Comparison of ENCODE assay signal across 25 cellular contexts in the genomic region with DNA sequence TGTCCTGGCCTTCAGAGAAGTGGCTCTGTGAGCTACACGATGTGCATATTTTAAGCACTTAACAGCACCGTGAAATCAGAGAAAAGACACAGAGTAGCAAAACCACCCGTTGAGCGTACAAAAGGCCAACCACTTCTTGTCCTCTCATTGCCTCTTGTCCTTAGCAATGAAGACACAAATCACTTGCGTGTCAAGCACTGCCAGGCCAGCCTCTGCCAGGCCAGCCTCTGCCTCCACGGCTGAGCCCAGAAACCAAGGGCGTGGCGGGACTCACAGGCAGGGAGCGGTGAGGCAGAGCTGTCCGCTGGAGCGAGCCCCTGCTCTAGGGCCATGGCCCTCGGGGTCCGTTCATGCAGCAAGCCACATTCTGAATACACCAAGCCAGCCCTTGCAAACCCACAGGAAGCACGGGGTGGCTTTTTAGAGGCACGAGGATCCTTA. TPM values are rescaled to one million over a fixed set of nuclear protein-coding genes. Genes with fewer than 3 reads are reported as not detected.
DNase-seq lines count a peak whose midpoint lies in the region; TF ChIP-seq lines count a peak whose summit lies in the region.
"Had no signal": no experiment of that assay in that cellular context is flagged by ENCODE, and none has a peak within 500 bp of the region (broad histone marks: within the 10 kb centered on the region; RNA-seq: fewer than 3 reads in every experiment).

No MANE protein-coding gene starts in this region.

- POLR2A ChIA-PET in activated CD4-positive, alpha-beta T cell treated with anti-CD3 and anti-CD28 coated beads, Interleukin-2, amount 10 ng/mL, durations not matched to agents 7 days and 5 days (lab: Charles Lee) = interaction anchor here (0.7 kb wide), 1 partner anchor 39 kb away, joined by 4 read pairs; no protein-coding TSS in a partner anchor

- intact Hi-C loops in sigmoid colon (cut with DNase I) (no loop called here), posterior vena cava (cut with DNase I) (no loop called here), esophagus squamous epithelium (cut with DNase I) (no loop called here)

- H3K4me1 ChIP-seq in sigmoid colon (peaks cover 0 to 5% (median under 1%) of the 10 kb centered on the region in 4 donors), esophagus squamous epithelium (peaks cover 1 to 53% (median 16%) of the 10 kb centered on the region in 3 donors)
- H3K4me1 ChIP-seq: prostate gland had no signal

- TF ChIP-seq CTCF in sigmoid colon (IDR thresholded peaks at IDR 0.05) = no peak
- TF ChIP-seq CTCF in esophagus squamous epithelium (IDR thresholded peaks at IDR 0.05) = no peak

- peaks cover 24% of the 10 kb centered on the region for H3K36me3 Mint-ChIP-seq in activated CD4-positive, alpha-beta T cell treated with anti-CD3 and anti-CD28 coated beads, Interleukin-2, amount 10 ng/mL, durations not matched to agents 7 days and 5 days (ENCODE audit: low read depth)

- peak; percentile 67 for DNase-seq in ELF-1 (ENCODE audit: low read depth, low spot score)
- peak; percentile 81 to 83 for DNase-seq in NCI-H187 (lab: John Stamatoyannopoulos, UW)
- peak; percentile 35 for DNase-seq in glomerular visceral epithelial cell (ENCODE audit: extremely low spot score)
- DNase-seq in sigmoid colon = peak; percentile 32
- no peak for DNase-seq in activated CD4-positive, alpha-beta T cell treated with anti-CD3 and anti-CD28 coated beads, Interleukin-2, amount 10 ng/mL, durations not matched to agents 7 days and 5 days
- DNase-seq in posterior vena cava (ENCODE audit: low spot score) = no peak
- no peak for DNase-seq in esophagus squamous epithelium (lab: John Stamatoyannopoulos, UW)
- DNase-seq: activated naive CD4-positive, alpha-beta T cell treated with anti-CD3 and anti-CD28 coated beads, Interleukin-2, amount 10 ng/mL, durations not matched to agents 7 days and 5 days; activated T-cell treated with anti-CD3 and anti-CD28 coated beads, Interleukin-2, amount 50 U/mL, for 24 hours; caudate nucleus; foreskin fibroblast; hippocampal formation; MG63; NCI-H446; SK-N-SH; stimulated activated naive CD8-positive, alpha-beta T cell treated with anti-CD3 and anti-CD28 coated beads, Interleukin-15, Interleukin-2, amounts not matched to agents 100 U/mL and 50 U/mL, for 24 hours; T-helper 9 cell had no signal

- H3K27me3 ChIP-seq in sigmoid colon = peaks cover 2 to 14% (median 5%) of the 10 kb centered on the region in 3 donors
- H3K27me3 ChIP-seq in esophagus squamous epithelium = peaks cover 0 to 38% (median 0%) of the 10 kb centered on the region in 4 donors
- H3K27me3 ChIP-seq: MG63 had no signal

- no peak for TF ChIP-seq EP300 in sigmoid colon (IDR thresholded peaks at IDR 0.05)

- CTCF ChIA-PET in activated CD4-positive, alpha-beta T cell treated with anti-CD3 and anti-CD28 coated beads, Interleukin-2, amount 10 ng/mL, durations not matched to agents 7 days and 5 days (lab: Charles Lee) = no interaction called here

- peaks cover 10% of the 10 kb centered on the region for H3K9me3 Mint-ChIP-seq in activated CD4-positive, alpha-beta T cell treated with anti-CD3 and anti-CD28 coated beads, Interleukin-2, amount 10 ng/mL, durations not matched to agents 7 days and 5 days
- H3K9me3 Mint-ChIP-seq: activated T-cell treated with anti-CD3 and anti-CD28 coated beads, Interleukin-2, amount 50 U/mL, for 24 hours; nephron had no signal

- H3K4me3 ChIP-seq in sigmoid colon (no peak overlapping the region), esophagus squamous epithelium (no peak overlapping the region)
- H3K4me3 ChIP-seq: dorsolateral prefrontal cortex, MG63, prostate gland, skin epidermis, tibial nerve had no signal

- WGBS in sigmoid colon, 2 donors = 75% methylated on average over 15 of the region's 15 CpGs
- WGBS in esophagus squamous epithelium, 2 donors = 88 to 89% methylated on average over 9 to 11 of the region's 15 CpGs

- H3K4me3 Mint-ChIP-seq in activated CD4-positive, alpha-beta T cell treated with anti-CD3 and anti-CD28 coated beads, Interleukin-2, amount 10 ng/mL, durations not matched to agents 7 days and 5 days = no peak overlapping the region
- H3K4me3 Mint-ChIP-seq: activated naive CD4-positive, alpha-beta T cell treated with anti-CD3 and anti-CD28 coated beads, Interleukin-2, amount 10 ng/mL, durations not matched to agents 7 days and 5 days; activated T-cell treated with anti-CD3 and anti-CD28 coated beads, Interleukin-2, amount 50 U/mL, for 24 hours; nephron had no signal

- H3K27ac Mint-ChIP-seq in activated CD4-positive, alpha-beta T cell treated with anti-CD3 and anti-CD28 coated beads, Interleukin-2, amount 10 ng/mL, durations not matched to agents 7 days and 5 days = no peak overlapping the region
- H3K27ac Mint-ChIP-seq: activated naive CD4-positive, alpha-beta T cell treated with anti-CD3 and anti-CD28 coated beads, Interleukin-2, amount 10 ng/mL, durations not matched to agents 7 days and 5 days; activated T-cell treated with anti-CD3 and anti-CD28 coated beads, Interleukin-2, amount 50 U/mL, for 24 hours; nephron had no signal

- H3K9me3 ChIP-seq in sigmoid colon (no peaks in the 10 kb centered on the region), esophagus squamous epithelium (no peaks in the 10 kb centered on the region)
- H3K9me3 ChIP-seq: MG63, prostate gland, SK-N-SH, tibial nerve had no signal

- TF ChIP-seq POLR2A in sigmoid colon (IDR thresholded peaks at IDR 0.05) (no peak), esophagus squamous epithelium (IDR thresholded peaks at IDR 0.05) (no peak)

- no peaks in the 10 kb centered on the region for H3K36me3 ChIP-seq in sigmoid colon
- no peaks in the 10 kb centered on the region for H3K36me3 ChIP-seq in esophagus squamous epithelium
- H3K36me3 ChIP-seq: MG63, prostate gland, tibial nerve had no signal

- H3K27ac ChIP-seq in sigmoid colon (no peak overlapping the region), esophagus squamous epithelium (no peak overlapping the region)
- H3K27ac ChIP-seq: prostate gland, RWPE1, skin epidermis, tibial nerve had no signal

- H3K27me3 Mint-ChIP-seq in activated CD4-positive, alpha-beta T cell treated with anti-CD3 and anti-CD28 coated beads, Interleukin-2, amount 10 ng/mL, durations not matched to agents 7 days and 5 days = peaks cover 4% of the 10 kb centered on the region

- peaks cover 52% of the 10 kb centered on the region for H3K4me1 Mint-ChIP-seq in activated CD4-positive, alpha-beta T cell treated with anti-CD3 and anti-CD28 coated beads, Interleukin-2, amount 10 ng/mL, durations not matched to agents 7 days and 5 days

RNA-seq across cellular contexts. Expression of gene MUC4, which starts 4.0 kb away (rescaled TPM):
- 1 to 10 TPM in 1 of 4 donors, under 1 TPM in 2, not detected in 1; under 0.01 to 6.4 (median 0.36) TPM for total RNA-seq in sigmoid colon
- 100 to 1,000 TPM in 1 of 3 donors, 1 to 10 TPM in 2; 8.4 to 195 (median 8.8) TPM for polyA plus RNA-seq in sigmoid colon
- total RNA-seq in activated CD4-positive, alpha-beta T cell treated with anti-CD3 and anti-CD28 coated beads, Interleukin-2, amount 10 ng/mL, durations not matched to agents 7 days and 5 days = under 1 TPM; under 0.01 to 0.15 TPM
- not detected for total RNA-seq in posterior vena cava
- total RNA-seq in esophagus squamous epithelium = 10 to 100 TPM; 11.1 to 51.6 (median 32.2) TPM
- total RNA-seq: mesenteric fat pad, tibial nerve had no signal
- polyA plus RNA-seq: keratinocyte had no signal

Comparison
In these comparisons a context has a peak if more than half of its experiments do, and no peak if none do; other contexts are left out.
1. DNase-seq: peak in ELF-1 (single experiment), NCI-H187 (2 of 2), glomerular visceral epithelial cell (single experiment) and sigmoid colon (single experiment); none in activated CD4-positive, alpha-beta T cell treated with anti-CD3 and anti-CD28 coated beads, Interleukin-2, amount 10 ng/mL, durations not matched to agents 7 days and 5 days (single experiment), posterior vena cava (single experiment) and esophagus squamous epithelium (single experiment).